Comparison of ENCODE assay signal across 8 cellular contexts in the genomic region with DNA sequence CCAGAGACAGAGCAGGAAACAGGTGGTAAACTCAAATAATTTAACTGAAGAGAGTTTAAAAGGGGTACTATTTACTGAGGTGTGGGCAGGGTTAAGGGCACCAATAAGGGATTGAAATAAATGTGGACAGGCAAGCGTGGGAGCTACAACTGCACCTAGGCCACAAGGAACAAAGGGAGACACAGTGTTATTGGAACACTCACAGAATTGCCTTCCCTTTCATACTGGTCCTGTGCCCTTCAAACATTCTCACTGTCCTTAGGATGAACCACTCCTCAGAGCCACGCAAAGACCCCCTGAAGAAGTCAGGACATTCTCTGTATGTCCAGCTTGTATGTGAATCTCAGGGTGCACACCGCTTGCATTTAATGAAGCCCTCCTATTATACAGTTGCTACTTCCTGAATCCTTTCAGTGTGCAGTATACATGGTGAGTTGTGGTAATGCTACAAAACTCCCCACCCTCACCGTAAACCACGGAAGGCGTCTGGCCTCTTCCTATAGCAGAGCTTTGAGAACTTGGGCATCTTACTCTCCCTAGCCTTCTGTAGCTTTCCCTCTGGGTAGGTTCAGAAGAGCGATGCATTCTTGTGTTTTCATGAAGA. TPM values are rescaled to one million over a fixed set of nuclear protein-coding genes. Genes with fewer than 3 reads are reported as not detected.
A peak's percentile ranks its signal among the peaks of the same experiment; 100 is the strongest.
DNase-seq lines count a peak whose midpoint lies in the region; ATAC-seq and TF ChIP-seq lines count a peak whose summit lies in the region.

No MANE protein-coding gene starts in this region.

- H3K27ac Mint-ChIP-seq in activated naive CD8-positive, alpha-beta T cell treated with anti-CD3 and anti-CD28 coated beads for 36 hours: peak overlapping the region; percentile 98

- DNase-seq in GM13976 (ENCODE audit: low spot score) (peak; percentile 63), OCI-M1 (lab: John Stamatoyannopoulos, UW) (peak; percentile 34), RKO (ENCODE audit: low spot score) (no peak), hippocampal formation (lab: John Stamatoyannopoulos, UW) (no peak), DMS 273 treated with DMSO at 0.1 percent for 48 hours (lab: John Stamatoyannopoulos, UW) (no peak)
- DNase-seq in activated naive CD8-positive, alpha-beta T cell treated with anti-CD3 and anti-CD28 coated beads for 36 hours: peak; percentile 69
- DNase-seq in stimulated activated CD8-positive, alpha-beta memory T cell treated with anti-CD3 and anti-CD28 coated beads, Interleukin-12 subunit alpha, Interleukin-12 subunit beta, amount 100 ng/mL, for 4 hours (ENCODE audit: low read depth): peak; percentile 30

- in situ Hi-C loops in GM13976 (cut with MboI; ENCODE audit: low sequenced_read_pairs, unreplicated experiment): no loop called here

- H3K4me3 Mint-ChIP-seq in activated naive CD8-positive, alpha-beta T cell treated with anti-CD3 and anti-CD28 coated beads for 36 hours: peak overlapping the region; percentile 78

- H3K9me3 Mint-ChIP-seq in activated naive CD8-positive, alpha-beta T cell treated with anti-CD3 and anti-CD28 coated beads for 36 hours: no peaks in the 10 kb centered on the region

- no peaks in the 10 kb centered on the region for H3K27me3 Mint-ChIP-seq in activated naive CD8-positive, alpha-beta T cell treated with anti-CD3 and anti-CD28 coated beads for 36 hours

- H3K36me3 Mint-ChIP-seq in activated naive CD8-positive, alpha-beta T cell treated with anti-CD3 and anti-CD28 coated beads for 36 hours: peaks cover 4% of the 10 kb centered on the region

- peak; percentile 99 for ATAC-seq in HG02623 (IDR thresholded peaks at IDR 0.05; ENCODE audit: unreplicated experiment)

- peaks cover 54% of the 10 kb centered on the region for H3K4me1 Mint-ChIP-seq in activated naive CD8-positive, alpha-beta T cell treated with anti-CD3 and anti-CD28 coated beads for 36 hours

- TF ChIP-seq CTCF in GM13976 (IDR thresholded peaks at IDR 0.05; ENCODE audit: borderline replicate concordance, control extremely low read depth, extremely low read depth, insufficient read depth, missing control alignments): no peak

RNA-seq across cellular contexts. Expression of a gene that starts 9.6 kb away (rescaled TPM):
- total RNA-seq in activated naive CD8-positive, alpha-beta T cell treated with anti-CD3 and anti-CD28 coated beads for 36 hours: 100 to 1,000 TPM; 103 to 112 TPM

RNA-seq across cellular contexts. Expression of a gene that starts 33.8 kb away (rescaled TPM):
- total RNA-seq in activated naive CD8-positive, alpha-beta T cell treated with anti-CD3 and anti-CD28 coated beads for 36 hours: 10 to 100 TPM; 85.1 to 88.8 TPM

Comparison
In these comparisons a context has a peak if more than half of its experiments do, and no peak if none do; other contexts are left out.
1. DNase-seq: peak in GM13976 (single experiment), OCI-M1 (single experiment), activated naive CD8-positive, alpha-beta T cell treated with anti-CD3 and anti-CD28 coated beads for 36 hours (single experiment) and stimulated activated CD8-positive, alpha-beta memory T cell treated with anti-CD3 and anti-CD28 coated beads, Interleukin-12 subunit alpha, Interleukin-12 subunit beta, amount 100 ng/mL, for 4 hours (single experiment); none in RKO (single experiment), hippocampal formation (0 of 2) and DMS 273 treated with DMSO at 0.1 percent for 48 hours (single experiment).